In genomic region chr12:91877461-91878230, GRCh38 we compare ENCODE assay signal across 10 cellular contexts.
DNase-seq lines count a peak whose midpoint lies in the region; ATAC-seq and TF ChIP-seq lines count a peak whose summit lies in the region.
"Had no signal": no experiment of that assay in that cellular context is flagged by ENCODE, and none has a peak within 500 bp of the region (broad histone marks: within the 10 kb centered on the region; RNA-seq: fewer than 3 reads in every experiment).

No MANE protein-coding gene starts in this region.

- no peak overlapping the region for H2AFZ ChIP-seq in Karpas-422 (ENCODE audit: low read length)

- H4K20me1 ChIP-seq in Karpas-422 (ENCODE audit: insufficient read depth, low read depth, low read length): no peaks in the 10 kb centered on the region

- H3K27ac ChIP-seq in Karpas-422 (ENCODE audit: low read length): no peak overlapping the region

- H3K4me3 Mint-ChIP-seq in activated B cell treated with CpG ODN at 0.5 μM for 24 hours: peak overlapping the region; percentile 50
- no peak overlapping the region for H3K4me3 Mint-ChIP-seq in dendritic cell treated with granulocyte-macrophage colony-stimulating factor and Interleukin-4, amounts not matched to agents 40 ng/mL and 50 ng/mL, for 4 days
- H3K4me3 Mint-ChIP-seq: nephron progenitor cell had no signal

- H3K36me3 Mint-ChIP-seq in activated B cell treated with CpG ODN at 0.5 μM for 24 hours (ENCODE audit: low read depth): no peaks in the 10 kb centered on the region
- no peaks in the 10 kb centered on the region for H3K36me3 Mint-ChIP-seq in dendritic cell treated with granulocyte-macrophage colony-stimulating factor and Interleukin-4, amounts not matched to agents 40 ng/mL and 50 ng/mL, for 4 days (ENCODE audit: low read depth)

- H3K79me2 ChIP-seq in Karpas-422 (ENCODE audit: low read length): no peaks in the 10 kb centered on the region

- H3K36me3 ChIP-seq in Karpas-422 (ENCODE audit: insufficient read depth, low read length): no peaks in the 10 kb centered on the region

- no peaks in the 10 kb centered on the region for H3K9me3 Mint-ChIP-seq in activated B cell treated with CpG ODN at 0.5 μM for 24 hours
- H3K9me3 Mint-ChIP-seq in dendritic cell treated with granulocyte-macrophage colony-stimulating factor and Interleukin-4, amounts not matched to agents 40 ng/mL and 50 ng/mL, for 4 days: no peaks in the 10 kb centered on the region

- no peaks in the 10 kb centered on the region for H3K27me3 Mint-ChIP-seq in activated B cell treated with CpG ODN at 0.5 μM for 24 hours
- H3K27me3 Mint-ChIP-seq in dendritic cell treated with granulocyte-macrophage colony-stimulating factor and Interleukin-4, amounts not matched to agents 40 ng/mL and 50 ng/mL, for 4 days: no peaks in the 10 kb centered on the region

- ATAC-seq in HG02981 (IDR thresholded peaks at IDR 0.05; ENCODE audit: unreplicated experiment) (peak; percentile 40), activated B cell treated with CpG ODN at 0.5 μM for 24 hours (ENCODE audit: low read depth) (peak; percentile 62), HG03108 (IDR thresholded peaks at IDR 0.05; ENCODE audit: unreplicated experiment) (no peak)

- CTCF ChIA-PET in activated B cell treated with CpG ODN at 0.5 μM for 24 hours (lab: Charles Lee): interaction anchor here (0.7 kb wide), 1 partner anchor 568 kb away, joined by 3 read pairs; no protein-coding TSS in a partner anchor

- no peak overlapping the region for H3K4me2 ChIP-seq in Karpas-422 (ENCODE audit: low read depth, low read length, poor library complexity, severe bottlenecking)

- no peaks in the 10 kb centered on the region for H3K27me3 ChIP-seq in Karpas-422 (ENCODE audit: low read length)

- intact Hi-C loops in activated B cell treated with CpG ODN at 0.5 μM for 24 hours (cut with micrococcal nuclease): loop anchor here (1.0 to 2.0 kb wide), 2 partner anchors 257 to 717 kb away; no protein-coding TSS in a partner anchor
- intact Hi-C loops in dendritic cell treated with granulocyte-macrophage colony-stimulating factor and Interleukin-4, amounts not matched to agents 40 ng/mL and 50 ng/mL, for 4 days (cut with micrococcal nuclease): loop anchor here (10.0 kb wide), 1 partner anchor 267 kb away; the partner anchor contains the start of gene BTG1
- intact Hi-C loops in posterior vena cava (cut with DNase I): no loop called here

- H3K27ac Mint-ChIP-seq in activated B cell treated with CpG ODN at 0.5 μM for 24 hours: peak overlapping the region; percentile 83
- H3K27ac Mint-ChIP-seq in dendritic cell treated with granulocyte-macrophage colony-stimulating factor and Interleukin-4, amounts not matched to agents 40 ng/mL and 50 ng/mL, for 4 days: peak overlapping the region; percentile 71

- no peaks in the 10 kb centered on the region for H3K9me3 ChIP-seq in Karpas-422 (ENCODE audit: low read length)

- POLR2A ChIA-PET in activated B cell treated with CpG ODN at 0.5 μM for 24 hours (lab: Charles Lee): interaction anchor here (0.8 to 1.9 kb wide), 4 partner anchors 14 to 266 kb away, joined by 3 to 5 read pairs (median 4); no protein-coding TSS in a partner anchor

- H3K4me1 Mint-ChIP-seq in activated B cell treated with CpG ODN at 0.5 μM for 24 hours: peaks cover 28% of the 10 kb centered on the region
- peaks cover 40% of the 10 kb centered on the region for H3K4me1 Mint-ChIP-seq in dendritic cell treated with granulocyte-macrophage colony-stimulating factor and Interleukin-4, amounts not matched to agents 40 ng/mL and 50 ng/mL, for 4 days (ENCODE audit: low read depth)

- H3K9ac ChIP-seq in Karpas-422 (ENCODE audit: low read length): no peak overlapping the region

- no peaks in the 10 kb centered on the region for H3K4me1 ChIP-seq in Karpas-422 (ENCODE audit: low read length)

- no peaks in the 10 kb centered on the region for H3K9me2 ChIP-seq in Karpas-422 (replicated peaks; ENCODE audit: insufficient read depth, low read length)

- no peak overlapping the region for H3K4me3 ChIP-seq in Karpas-422 (ENCODE audit: low read length)

- DNase-seq in activated B cell treated with CpG ODN at 0.5 μM for 24 hours: no peak
- DNase-seq in stimulated activated CD4-positive, alpha-beta T cell treated with anti-CD3 and anti-CD28 coated beads, TNF-alpha, amount 100 ng/mL, for 48 hours (ENCODE audit: low read depth in 3 of 3): peak in 2 of 3 donors; percentile 10 to 11
- DNase-seq in posterior vena cava (ENCODE audit: low spot score): no peak
- DNase-seq in Karpas-422: no peak
- DNase-seq in HCEC 1CT: no peak
- DNase-seq: nephron progenitor cell, OCI-M1 had no signal

- TF ChIP-seq CTCF in activated B cell treated with CpG ODN at 0.5 μM for 24 hours (IDR thresholded peaks at IDR 0.05): no peak

Comparison
In these comparisons a context has a peak if more than half of its experiments do, and no peak if none do; other contexts are left out.
1. DNase-seq: peak in stimulated activated CD4-positive, alpha-beta T cell treated with anti-CD3 and anti-CD28 coated beads, TNF-alpha, amount 100 ng/mL, for 48 hours (2 of 3); none in activated B cell treated with CpG ODN at 0.5 μM for 24 hours (single experiment), posterior vena cava (single experiment), Karpas-422 (single experiment) and HCEC 1CT (single experiment).
2. intact Hi-C loops: an anchor here in activated B cell treated with CpG ODN at 0.5 μM for 24 hours (1.0 to 2.0 kb wide) and dendritic cell treated with granulocyte-macrophage colony-stimulating factor and Interleukin-4, amounts not matched to agents 40 ng/mL and 50 ng/mL, for 4 days (10.0 kb wide); none called in posterior vena cava.